20 cellular contexts compared by ENCODE assay signal in genomic region chr5:40557486-40557885, GRCh38.
A peak's percentile ranks its signal among the peaks of the same experiment; 100 is the strongest.
DNase-seq lines count a peak whose midpoint lies in the region; ATAC-seq, FAIRE-seq and TF ChIP-seq lines count a peak whose summit lies in the region.
"Had no signal": no experiment of that assay in that cellular context is flagged by ENCODE, and none has a peak within 500 bp of the region (broad histone marks: within the 10 kb centered on the region; RNA-seq: fewer than 3 reads in every experiment).

No MANE protein-coding gene starts in this region.

- FAIRE-seq in keratinocyte (lab: Jason Lieb, UNC), result peak; percentile 67
- FAIRE-seq: GM12891, K562 had no signal

- no peak overlapping the region for H3K4me2 ChIP-seq in keratinocyte (ENCODE audit: control insufficient read depth, extremely low read depth, insufficient read depth, low read depth, low read length)
- H3K4me2 ChIP-seq: BLaER1 had no signal

- ATAC-seq in HG03196 (IDR thresholded peaks at IDR 0.05; ENCODE audit: unreplicated experiment) (no peak), HG03095 (IDR thresholded peaks at IDR 0.05; ENCODE audit: unreplicated experiment) (no peak)
- ATAC-seq: K562 had no signal

- DNase-seq in AG20443 (ENCODE audit: low spot score) (peak; percentile 27), LHCN-M2 (ENCODE audit: low read depth) (peak; percentile 54), adipocyte (ENCODE audit: low read depth) (peak; percentile 28), keratinocyte (ENCODE audit: low read depth, low spot score) (no peak), HPDE6-E6E7 (ENCODE audit: extremely low spot score) (no peak)
- no peak for DNase-seq in effector memory CD4-positive, alpha-beta T cell
- DNase-seq: CD4-positive, alpha-beta T cell; DND-41; HCEC 1CT; NCI-H1092 treated with DMSO at 0.1 percent for 48 hours; NCI-H1436 treated with DMSO at 0.1 percent for 48 hours; NCI-H2029; NCI-H2227 treated with DMSO at 0.1 percent for 48 hours; NCI-H510A treated with DMSO at 0.1 percent for 48 hours; SHP77 had no signal

- H4K20me1 ChIP-seq in keratinocyte (ENCODE audit: control insufficient read depth, extremely low read depth, insufficient read depth, low read length), result no peaks in the 10 kb centered on the region
- H4K20me1 ChIP-seq: BLaER1 had no signal

- H3K36me3 ChIP-seq in adipocyte (ENCODE audit: control insufficient read depth, insufficient read depth, low read length, severe bottlenecking) (no peaks in the 10 kb centered on the region), keratinocyte (ENCODE audit: control insufficient read depth in 2 of 2, extremely low read depth in 1 of 2, insufficient read depth in 2 of 2, low read length in 2 of 2) (no peaks in the 10 kb centered on the region)
- H3K36me3 ChIP-seq in effector memory CD4-positive, alpha-beta T cell (ENCODE audit: control insufficient read depth, insufficient read depth, low read length), result no peaks in the 10 kb centered on the region
- H3K36me3 ChIP-seq: BLaER1 had no signal

- H2AFZ ChIP-seq in keratinocyte (ENCODE audit: control insufficient read depth, low read length), result no peak overlapping the region

- no peak overlapping the region for H3K27ac ChIP-seq in keratinocyte (ENCODE audit: control insufficient read depth, insufficient read depth, low read length)
- H3K27ac ChIP-seq in effector memory CD4-positive, alpha-beta T cell (ENCODE audit: insufficient read depth, low read length, poor library complexity, severe bottlenecking), result no peak overlapping the region
- H3K27ac ChIP-seq: BLaER1 had no signal

- no peaks in the 10 kb centered on the region for H3K79me2 ChIP-seq in keratinocyte (ENCODE audit: control insufficient read depth, insufficient read depth, low read length)

- no peaks in the 10 kb centered on the region for H3K9me1 ChIP-seq in keratinocyte (ENCODE audit: control insufficient read depth, extremely low read depth, insufficient read depth, low read length)

- H3K27me3 ChIP-seq in adipocyte (replicated peaks; ENCODE audit: control insufficient read depth, insufficient read depth, low read length) (no peaks in the 10 kb centered on the region), keratinocyte (ENCODE audit: control insufficient read depth, extremely low read depth, insufficient read depth, low read length) (no peaks in the 10 kb centered on the region)
- no peaks in the 10 kb centered on the region for H3K27me3 ChIP-seq in effector memory CD4-positive, alpha-beta T cell (replicated peaks; ENCODE audit: control insufficient read depth, insufficient read depth, low read length, poor library complexity, severe bottlenecking)
- H3K27me3 ChIP-seq: BLaER1 had no signal

- H3K4me3 ChIP-seq in adipocyte (ENCODE audit: low read length) (no peak overlapping the region), keratinocyte (ENCODE audit: control insufficient read depth in 2 of 3, extremely low read depth in 1 of 3, insufficient read depth in 2 of 3, low read depth in 1 of 3, low read length in 3 of 3) (no peak overlapping the region)
- no peak overlapping the region for H3K4me3 ChIP-seq in effector memory CD4-positive, alpha-beta T cell (ENCODE audit: insufficient read depth, low read depth, low read length, poor library complexity, severe bottlenecking)
- H3K4me3 ChIP-seq: BLaER1, K562 had no signal

- H3K4me1 ChIP-seq in adipocyte (ENCODE audit: control insufficient read depth, insufficient read depth, low read length) (peaks cover 2% of the 10 kb centered on the region), keratinocyte (ENCODE audit: control insufficient read depth, extremely low read depth, insufficient read depth, low read length) (peaks cover 10% of the 10 kb centered on the region)
- peaks cover 3% of the 10 kb centered on the region for H3K4me1 ChIP-seq in effector memory CD4-positive, alpha-beta T cell (ENCODE audit: control insufficient read depth, insufficient read depth, low read length, poor library complexity, severe bottlenecking)
- H3K4me1 ChIP-seq: BLaER1 had no signal

- no peak for TF ChIP-seq CTCF in keratinocyte (optimal IDR thresholded peaks at IDR 0.05 in 1 of 3, IDR thresholded peaks at IDR 0.05 in 1 of 3, conservative IDR thresholded peaks at IDR 0.05 in 1 of 3; ENCODE audit: extremely low read depth in 1 of 3, insufficient read depth in 2 of 3, low read length in 3 of 3)

- dilution Hi-C loops in keratinocyte (cut with MboI; ENCODE audit: extremely low pct_ligation_motif_present, low sequenced_read_pairs), result no loop called here

- H3K9ac ChIP-seq in adipocyte (ENCODE audit: low read length) (no peak overlapping the region), keratinocyte (ENCODE audit: control insufficient read depth, extremely low read depth, insufficient read depth, low read length) (no peak overlapping the region)
- H3K9ac ChIP-seq: BLaER1 had no signal

- H3K9me3 ChIP-seq in adipocyte (ENCODE audit: control insufficient read depth, low read length), result no peaks in the 10 kb centered on the region
- no peaks in the 10 kb centered on the region for H3K9me3 ChIP-seq in keratinocyte (ENCODE audit: control insufficient read depth, low read depth, low read length)
- no peaks in the 10 kb centered on the region for H3K9me3 ChIP-seq in effector memory CD4-positive, alpha-beta T cell (ENCODE audit: control insufficient read depth, low read length)

Comparison
In these comparisons a context has a peak if more than half of its experiments do, and no peak if none do; other contexts are left out.
1. DNase-seq: peak in AG20443 (single experiment), LHCN-M2 (single experiment) and adipocyte (single experiment); none in keratinocyte (single experiment), effector memory CD4-positive, alpha-beta T cell (0 of 3) and HPDE6-E6E7 (single experiment).